In the genomic region with DNA sequence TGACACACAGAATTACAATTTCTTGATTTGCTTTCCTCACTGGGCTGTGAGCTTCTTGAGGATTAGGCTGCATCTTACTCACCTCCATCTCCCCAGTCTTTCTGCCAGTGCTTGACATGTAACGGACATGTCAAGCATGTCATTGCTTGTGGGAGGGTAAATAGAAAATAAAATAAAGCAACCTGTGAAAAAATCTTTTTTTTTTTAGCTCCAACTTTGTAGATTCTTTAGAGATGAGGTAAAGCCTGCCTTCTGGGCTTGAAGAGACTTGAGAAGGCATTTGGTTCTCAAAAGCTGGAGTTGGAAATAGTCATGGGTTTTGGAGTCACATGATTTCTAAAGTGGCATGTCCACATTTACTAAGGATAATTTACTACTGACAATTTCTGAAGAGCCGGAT, we compare ENCODE assay signal across 8 cellular contexts.
A peak's percentile ranks its signal among the peaks of the same experiment; 100 is the strongest.
DNase-seq lines count a peak whose midpoint lies in the region; ATAC-seq and TF ChIP-seq lines count a peak whose summit lies in the region.

No MANE protein-coding gene starts in this region.

- no peaks in the 10 kb centered on the region for H3K27me3 Mint-ChIP-seq in activated CD8-positive, alpha-beta memory T cell treated with anti-CD3 and anti-CD28 coated beads, Interleukin-2, amount 10 ng/mL, durations not matched to agents 7 days and 5 days
- peaks cover 2% of the 10 kb centered on the region for H3K27me3 Mint-ChIP-seq in activated T-helper 1 cell treated with anti-CD3 and anti-CD28 coated beads, Interleukin-12 subunit alpha, Interleukin-12 subunit beta, Interleukin-2, Interleukin-4 antibody, amounts not matched to agents 30 ng/mL and 10 ng/mL and 1 ng/mL, durations not matched to agents 14 hours and 24 hours and 36 hours (ENCODE audit: insufficient read depth)
- H3K27me3 Mint-ChIP-seq in immature natural killer cell (ENCODE audit: low read depth in 3 of 3) = peaks cover 6 to 10% (median 7%) of the 10 kb centered on the region in 3 donors

- H3K27ac Mint-ChIP-seq in activated CD8-positive, alpha-beta memory T cell treated with anti-CD3 and anti-CD28 coated beads, Interleukin-2, amount 10 ng/mL, durations not matched to agents 7 days and 5 days = peak overlapping the region; percentile 71
- H3K27ac Mint-ChIP-seq in activated T-helper 1 cell treated with anti-CD3 and anti-CD28 coated beads, Interleukin-12 subunit alpha, Interleukin-12 subunit beta, Interleukin-2, Interleukin-4 antibody, amounts not matched to agents 30 ng/mL and 10 ng/mL and 1 ng/mL, durations not matched to agents 14 hours and 24 hours and 36 hours = peak overlapping the region; percentile 21
- peak overlapping the region in 5 of 6 donors; percentile 26 to 85 (median 78) for H3K27ac Mint-ChIP-seq in immature natural killer cell

- no peak for ATAC-seq in activated CD8-positive, alpha-beta memory T cell treated with anti-CD3 and anti-CD28 coated beads, Interleukin-2, amount 10 ng/mL, durations not matched to agents 7 days and 5 days
- ATAC-seq in thoracic aorta (ENCODE audit: insufficient number of reproducible peaks, low FRiP score, low read depth) = no peak
- ATAC-seq in GM18511 (IDR thresholded peaks at IDR 0.05; ENCODE audit: unreplicated experiment) = no peak
- no peak for ATAC-seq in HG02884 (IDR thresholded peaks at IDR 0.05; ENCODE audit: unreplicated experiment)

- peak overlapping the region; percentile 62 for H3K4me3 Mint-ChIP-seq in activated CD8-positive, alpha-beta memory T cell treated with anti-CD3 and anti-CD28 coated beads, Interleukin-2, amount 10 ng/mL, durations not matched to agents 7 days and 5 days
- H3K4me3 Mint-ChIP-seq in activated T-helper 1 cell treated with anti-CD3 and anti-CD28 coated beads, Interleukin-12 subunit alpha, Interleukin-12 subunit beta, Interleukin-2, Interleukin-4 antibody, amounts not matched to agents 30 ng/mL and 10 ng/mL and 1 ng/mL, durations not matched to agents 14 hours and 24 hours and 36 hours = peak overlapping the region; percentile 41
- H3K4me3 Mint-ChIP-seq in immature natural killer cell = peak overlapping the region; percentile 56 to 88 (median 82)

- no peaks in the 10 kb centered on the region for H3K9me3 ChIP-seq in thoracic aorta

- DNase-seq in activated CD8-positive, alpha-beta memory T cell treated with anti-CD3 and anti-CD28 coated beads, Interleukin-2, amount 10 ng/mL, durations not matched to agents 7 days and 5 days = no peak
- no peak for DNase-seq in activated CD8-positive, alpha-beta memory T cell treated with anti-CD3 and anti-CD28 coated beads, Interleukin-2, amount 50 U/mL, for 4 hours
- no peak for DNase-seq in activated T-helper 1 cell treated with anti-CD3 and anti-CD28 coated beads, Interleukin-12 subunit alpha, Interleukin-12 subunit beta, Interleukin-2, Interleukin-4 antibody, amounts not matched to agents 30 ng/mL and 10 ng/mL and 1 ng/mL, durations not matched to agents 14 hours and 24 hours and 36 hours (ENCODE audit: low spot score)
- DNase-seq in immature natural killer cell (no peak), thoracic aorta (ENCODE audit: low spot score) (no peak), HT-29 (ENCODE audit: low spot score) (no peak)

- peak overlapping the region; percentile 43 to 55 for H3K27ac ChIP-seq in thoracic aorta

- intact Hi-C loops in activated T-helper 1 cell treated with anti-CD3 and anti-CD28 coated beads, Interleukin-12 subunit alpha, Interleukin-12 subunit beta, Interleukin-2, Interleukin-4 antibody, amounts not matched to agents 30 ng/mL and 10 ng/mL and 1 ng/mL, durations not matched to agents 14 hours and 24 hours and 36 hours (cut with micrococcal nuclease) = loop anchor here (2.0 kb wide), 1 partner anchor 159 kb away; a partner anchor contains a TSS

- peaks cover 9% of the 10 kb centered on the region for H3K36me3 ChIP-seq in thoracic aorta

- peak overlapping the region; percentile 50 for H3K4me3 ChIP-seq in thoracic aorta

- H3K9me3 Mint-ChIP-seq in activated CD8-positive, alpha-beta memory T cell treated with anti-CD3 and anti-CD28 coated beads, Interleukin-2, amount 10 ng/mL, durations not matched to agents 7 days and 5 days (ENCODE audit: low read depth) = no peaks in the 10 kb centered on the region
- H3K9me3 Mint-ChIP-seq in activated T-helper 1 cell treated with anti-CD3 and anti-CD28 coated beads, Interleukin-12 subunit alpha, Interleukin-12 subunit beta, Interleukin-2, Interleukin-4 antibody, amounts not matched to agents 30 ng/mL and 10 ng/mL and 1 ng/mL, durations not matched to agents 14 hours and 24 hours and 36 hours = no peaks in the 10 kb centered on the region
- H3K9me3 Mint-ChIP-seq in immature natural killer cell = no peaks in the 10 kb centered on the region

- TF ChIP-seq CTCF in thoracic aorta (IDR thresholded peaks at IDR 0.05) = no peak

- CTCF ChIA-PET in activated CD8-positive, alpha-beta memory T cell treated with anti-CD3 and anti-CD28 coated beads, Interleukin-2, amount 10 ng/mL, durations not matched to agents 7 days and 5 days (lab: Charles Lee) = interaction anchor here (0.7 to 1.7 kb wide), 5 partner anchors 16 to 159 kb away, joined by 3 to 10 read pairs (median 3); a partner anchor contains a TSS

- peaks cover 5 to 33% of the 10 kb centered on the region in 2 donors for H3K4me1 ChIP-seq in thoracic aorta (ENCODE audit: control insufficient read depth in 1 of 2, low read depth in 2 of 2)

- peaks cover 13% of the 10 kb centered on the region for H3K4me1 Mint-ChIP-seq in activated CD8-positive, alpha-beta memory T cell treated with anti-CD3 and anti-CD28 coated beads, Interleukin-2, amount 10 ng/mL, durations not matched to agents 7 days and 5 days
- H3K4me1 Mint-ChIP-seq in activated T-helper 1 cell treated with anti-CD3 and anti-CD28 coated beads, Interleukin-12 subunit alpha, Interleukin-12 subunit beta, Interleukin-2, Interleukin-4 antibody, amounts not matched to agents 30 ng/mL and 10 ng/mL and 1 ng/mL, durations not matched to agents 14 hours and 24 hours and 36 hours (ENCODE audit: low read depth) = peaks cover 19% of the 10 kb centered on the region
- H3K4me1 Mint-ChIP-seq in immature natural killer cell = peaks cover 13 to 16% of the 10 kb centered on the region in 2 donors

- no peaks in the 10 kb centered on the region for H3K27me3 ChIP-seq in thoracic aorta (replicated peaks; ENCODE audit: insufficient read depth)

- H3K36me3 Mint-ChIP-seq in activated CD8-positive, alpha-beta memory T cell treated with anti-CD3 and anti-CD28 coated beads, Interleukin-2, amount 10 ng/mL, durations not matched to agents 7 days and 5 days = no peaks in the 10 kb centered on the region
- H3K36me3 Mint-ChIP-seq in activated T-helper 1 cell treated with anti-CD3 and anti-CD28 coated beads, Interleukin-12 subunit alpha, Interleukin-12 subunit beta, Interleukin-2, Interleukin-4 antibody, amounts not matched to agents 30 ng/mL and 10 ng/mL and 1 ng/mL, durations not matched to agents 14 hours and 24 hours and 36 hours (ENCODE audit: low read depth) = no peaks in the 10 kb centered on the region
- no peaks in the 10 kb centered on the region for H3K36me3 Mint-ChIP-seq in immature natural killer cell

Comparison
In these comparisons a context has a peak if more than half of its experiments do, and no peak if none do; other contexts are left out.
1. H3K27ac Mint-ChIP-seq: peak in every context shown above with its lines; median percentile 78 in immature natural killer cell; 71 in activated CD8-positive, alpha-beta memory T cell treated with anti-CD3 and anti-CD28 coated beads, Interleukin-2, amount 10 ng/mL, durations not matched to agents 7 days and 5 days; 21 in activated T-helper 1 cell treated with anti-CD3 and anti-CD28 coated beads, Interleukin-12 subunit alpha, Interleukin-12 subunit beta, Interleukin-2, Interleukin-4 antibody, amounts not matched to agents 30 ng/mL and 10 ng/mL and 1 ng/mL, durations not matched to agents 14 hours and 24 hours and 36 hours.